15 cellular contexts compared by ENCODE assay signal in genomic region chr22:40403651-40404050, GRCh38. TPM values are rescaled to one million over a fixed set of nuclear protein-coding genes. Genes with fewer than 3 reads are reported as not detected.
DNase-seq lines count a peak whose midpoint lies in the region; ATAC-seq and TF ChIP-seq lines count a peak whose summit lies in the region.
"Had no signal": no experiment of that assay in that cellular context is flagged by ENCODE, and none has a peak within 500 bp of the region (broad histone marks: within the 10 kb centered on the region; RNA-seq: fewer than 3 reads in every experiment).

No MANE protein-coding gene starts in this region.

- CTCF ChIA-PET in Caco-2 (lab: Charles Lee), result interaction anchor here (1.0 kb wide), 1 partner anchor 279 kb away, joined by 4 read pairs; no protein-coding TSS in a partner anchor

- no peak overlapping the region for H2AFZ ChIP-seq in mesenchymal stem cell (ENCODE audit: low read depth, low read length)

- no peak for DNase-seq in CD4-positive, CD25-positive, alpha-beta regulatory T cell
- no peak for DNase-seq in Caco-2
- no peak for DNase-seq in activated naive CD8-positive, alpha-beta T cell treated with anti-CD3 and anti-CD28 coated beads, Interleukin-2, amount 50 U/mL, for 24 hours
- DNase-seq in natural killer cell, result no peak
- no peak for DNase-seq in mesenchymal stem cell
- DNase-seq in DMS53 (lab: John Stamatoyannopoulos, UW), result no peak
- DNase-seq in T-helper 1 cell, result no peak
- DNase-seq: activated CD4-positive, alpha-beta T cell treated with anti-CD3 and anti-CD28 coated beads for 48 hours; BE2C; NCI-H2029; SHP77; stimulated activated CD4-positive, alpha-beta T cell treated with anti-CD3 and anti-CD28 coated beads, Interleukin-4, amount 100 ng/mL, for 4 hours; T1000 had no signal

- no peaks in the 10 kb centered on the region for H3K27me3 ChIP-seq in CD4-positive, CD25-positive, alpha-beta regulatory T cell (ENCODE audit: control insufficient read depth, insufficient read depth, low read length)
- H3K27me3 ChIP-seq in Caco-2 (replicated peaks; ENCODE audit: control insufficient read depth, insufficient read depth, low read length) (no peaks in the 10 kb centered on the region), mesenchymal stem cell (ENCODE audit: control insufficient read depth in 1 of 2, insufficient read depth in 1 of 2, low read length in 2 of 2) (no peaks in the 10 kb centered on the region)
- H3K27me3 ChIP-seq: BE2C, tibial nerve had no signal

- no peaks in the 10 kb centered on the region for H3K9me3 ChIP-seq in CD4-positive, CD25-positive, alpha-beta regulatory T cell (ENCODE audit: control insufficient read depth in 2 of 2, low read length in 2 of 2)
- H3K9me3 ChIP-seq in Caco-2 (no peaks in the 10 kb centered on the region), mesenchymal stem cell (ENCODE audit: control insufficient read depth, low read length) (no peaks in the 10 kb centered on the region)
- H3K9me3 ChIP-seq: BE2C, tibial nerve had no signal

- H3K18ac ChIP-seq in mesenchymal stem cell (ENCODE audit: low read depth in 1 of 2, low read length in 2 of 2), result no peak overlapping the region

- peaks cover 18% of the 10 kb centered on the region for H3K36me3 Mint-ChIP-seq in CD4-positive, CD25-positive, alpha-beta regulatory T cell
- peaks cover 57% of the 10 kb centered on the region for H3K36me3 Mint-ChIP-seq in Caco-2 (ENCODE audit: insufficient read depth, unreplicated experiment)
- H3K36me3 Mint-ChIP-seq in activated naive CD8-positive, alpha-beta T cell treated with anti-CD3 and anti-CD28 coated beads, Interleukin-2, amount 50 U/mL, for 24 hours (ENCODE audit: low read depth), result peaks cover 20% of the 10 kb centered on the region
- peaks cover 8% of the 10 kb centered on the region for H3K36me3 Mint-ChIP-seq in natural killer cell

- no peak overlapping the region for H3K14ac ChIP-seq in mesenchymal stem cell (ENCODE audit: low read length in 2 of 2)

- H3K27ac ChIP-seq in CD4-positive, CD25-positive, alpha-beta regulatory T cell (ENCODE audit: insufficient read depth, low read length, poor library complexity, severe bottlenecking), result no peak overlapping the region
- H3K27ac ChIP-seq in mesenchymal stem cell (ENCODE audit: low read length, poor library complexity, severe bottlenecking), result no peak overlapping the region
- H3K27ac ChIP-seq: tibial nerve had no signal

- H3K4me1 Mint-ChIP-seq in CD4-positive, CD25-positive, alpha-beta regulatory T cell, result peaks cover 23 to 51% (median 40%) of the 10 kb centered on the region in 4 donors
- H3K4me1 Mint-ChIP-seq in Caco-2 (ENCODE audit: low read depth, unreplicated experiment) (no peaks in the 10 kb centered on the region), natural killer cell (peaks cover 51 to 54% of the 10 kb centered on the region in 2 donors)
- H3K4me1 Mint-ChIP-seq in activated naive CD8-positive, alpha-beta T cell treated with anti-CD3 and anti-CD28 coated beads, Interleukin-2, amount 50 U/mL, for 24 hours, result peaks cover 53% of the 10 kb centered on the region

- peak overlapping the region; percentile 85 to 92 (median 89) for H3K27ac Mint-ChIP-seq in CD4-positive, CD25-positive, alpha-beta regulatory T cell
- H3K27ac Mint-ChIP-seq in Caco-2 (ENCODE audit: unreplicated experiment) (peak overlapping the region; percentile 42), natural killer cell (peak overlapping the region in 1 of 2 donors; percentile 60)
- H3K27ac Mint-ChIP-seq in activated naive CD8-positive, alpha-beta T cell treated with anti-CD3 and anti-CD28 coated beads, Interleukin-2, amount 50 U/mL, for 24 hours, result peak overlapping the region; percentile 17

- H3K23ac ChIP-seq in mesenchymal stem cell (ENCODE audit: low read length in 2 of 2), result no peak overlapping the region

- no peak overlapping the region for H2BK120ac ChIP-seq in mesenchymal stem cell (ENCODE audit: low read depth, low read length)

- H4K91ac ChIP-seq in mesenchymal stem cell (ENCODE audit: low read length), result no peak overlapping the region

- H3K79me1 ChIP-seq in mesenchymal stem cell (replicated peaks; ENCODE audit: low read length, poor library complexity, severe bottlenecking), result peaks cover 28% of the 10 kb centered on the region

- 95% methylated on average over 7 of the region's 7 CpGs for WGBS in mesenchymal stem cell

- peaks cover 44% of the 10 kb centered on the region for H3K4me1 ChIP-seq in CD4-positive, CD25-positive, alpha-beta regulatory T cell (ENCODE audit: control insufficient read depth, insufficient read depth, low read length, poor library complexity, severe bottlenecking)
- H3K4me1 ChIP-seq in Caco-2 (no peaks in the 10 kb centered on the region), mesenchymal stem cell (ENCODE audit: control insufficient read depth, insufficient read depth, low read depth, low read length) (no peaks in the 10 kb centered on the region)
- H3K4me1 ChIP-seq: BE2C had no signal

- peaks cover 0 to 2% (median 0%) of the 10 kb centered on the region in 7 donors for H3K9me3 Mint-ChIP-seq in CD4-positive, CD25-positive, alpha-beta regulatory T cell
- no peaks in the 10 kb centered on the region for H3K9me3 Mint-ChIP-seq in Caco-2 (ENCODE audit: unreplicated experiment)
- H3K9me3 Mint-ChIP-seq in activated naive CD8-positive, alpha-beta T cell treated with anti-CD3 and anti-CD28 coated beads, Interleukin-2, amount 50 U/mL, for 24 hours, result no peaks in the 10 kb centered on the region
- H3K9me3 Mint-ChIP-seq in natural killer cell, result no peaks in the 10 kb centered on the region

- H3K4me3 ChIP-seq in CD4-positive, CD25-positive, alpha-beta regulatory T cell (ENCODE audit: low read depth, low read length), result no peak overlapping the region
- H3K4me3 ChIP-seq in Caco-2 (ENCODE audit: low read depth, low read length), result no peak overlapping the region
- no peak overlapping the region for H3K4me3 ChIP-seq in mesenchymal stem cell (ENCODE audit: insufficient read depth in 1 of 2, low read depth in 1 of 2, low read length in 2 of 2)
- H3K4me3 ChIP-seq: tibial nerve had no signal

- no peak overlapping the region for H2BK12ac ChIP-seq in mesenchymal stem cell (ENCODE audit: low read length in 2 of 2)

- H2AK5ac ChIP-seq in mesenchymal stem cell (ENCODE audit: low read length, severe bottlenecking), result no peak overlapping the region

- BruUV-seq in Caco-2 (replicated peaks; lab: Mats Ljungman, UMichigan), result no TSS peak

- no peak overlapping the region for H4K8ac ChIP-seq in mesenchymal stem cell (ENCODE audit: low read length)

- ATAC-seq in CD4-positive, CD25-positive, alpha-beta regulatory T cell (ENCODE audit: low read depth in 2 of 2), result no peak
- ATAC-seq in activated naive CD8-positive, alpha-beta T cell treated with anti-CD3 and anti-CD28 coated beads, Interleukin-2, amount 50 U/mL, for 24 hours, result no peak
- ATAC-seq in natural killer cell, result no peak
- ATAC-seq: HepG2 had no signal

- intact Hi-C loops in Caco-2 (cut with micrococcal nuclease; ENCODE audit: unreplicated experiment) (no loop called here), natural killer cell (cut with micrococcal nuclease) (no loop called here)

- no peak overlapping the region for H2BK15ac ChIP-seq in mesenchymal stem cell (ENCODE audit: low read depth, poor library complexity, severe bottlenecking)

- no peak overlapping the region for H3K4me2 ChIP-seq in mesenchymal stem cell (ENCODE audit: low read length, poor library complexity, severe bottlenecking)

- POLR2A ChIA-PET in Caco-2 (lab: Charles Lee), result no interaction called here

- no peak overlapping the region for H2BK5ac ChIP-seq in mesenchymal stem cell (ENCODE audit: low read depth, low read length, poor library complexity, severe bottlenecking)

- H3K4me3 Mint-ChIP-seq in CD4-positive, CD25-positive, alpha-beta regulatory T cell, result peak overlapping the region in 3 of 4 donors; percentile 18 to 73 (median 26)
- no peak overlapping the region for H3K4me3 Mint-ChIP-seq in Caco-2 (ENCODE audit: unreplicated experiment)
- no peak overlapping the region for H3K4me3 Mint-ChIP-seq in activated naive CD8-positive, alpha-beta T cell treated with anti-CD3 and anti-CD28 coated beads, Interleukin-2, amount 50 U/mL, for 24 hours
- H3K4me3 Mint-ChIP-seq in natural killer cell, result peak overlapping the region; percentile 36

- no peaks in the 10 kb centered on the region for H3K27me3 Mint-ChIP-seq in CD4-positive, CD25-positive, alpha-beta regulatory T cell
- H3K27me3 Mint-ChIP-seq in Caco-2 (ENCODE audit: insufficient read depth, unreplicated experiment) (no peaks in the 10 kb centered on the region), natural killer cell (ENCODE audit: low read depth in 2 of 2) (no peaks in the 10 kb centered on the region)
- no peaks in the 10 kb centered on the region for H3K27me3 Mint-ChIP-seq in activated naive CD8-positive, alpha-beta T cell treated with anti-CD3 and anti-CD28 coated beads, Interleukin-2, amount 50 U/mL, for 24 hours

- H3K9ac ChIP-seq in mesenchymal stem cell (ENCODE audit: low read length), result no peak overlapping the region

- H3K36me3 ChIP-seq in CD4-positive, CD25-positive, alpha-beta regulatory T cell (ENCODE audit: control insufficient read depth, insufficient read depth, low read length), result peaks cover 45% of the 10 kb centered on the region
- H3K36me3 ChIP-seq in Caco-2 (ENCODE audit: control insufficient read depth, insufficient read depth, low read length) (no peaks in the 10 kb centered on the region), mesenchymal stem cell (ENCODE audit: control insufficient read depth in 1 of 2, insufficient read depth in 2 of 2, low read depth in 1 of 2, low read length in 2 of 2) (peaks cover 66 to 80% of the 10 kb centered on the region in 2 experiments)

- TF ChIP-seq CTCF in Caco-2 (IDR thresholded peaks at IDR 0.05; ENCODE audit: insufficient read depth in 1 of 2, low read depth in 1 of 2, low read length in 1 of 2, severe bottlenecking in 1 of 2, unreplicated experiment in 1 of 2) (no peak), natural killer cell (IDR thresholded peaks at IDR 0.05) (no peak)

- H3K4ac ChIP-seq in mesenchymal stem cell (ENCODE audit: low read depth in 1 of 2, low read length in 2 of 2), result no peak overlapping the region

RNA-seq across cellular contexts. Expression of gene SGSM3, which starts 33.3 kb away (rescaled TPM):
- total RNA-seq in CD4-positive, CD25-positive, alpha-beta regulatory T cell, result 83.3 TPM
- 10 to 100 TPM; 26.8 to 35.6 (median 31.1) TPM for polyA plus RNA-seq in CD4-positive, CD25-positive, alpha-beta regulatory T cell
- total RNA-seq in Caco-2 (2022) (51.4 and 56.5 TPM in 2 replicates), natural killer cell (10 to 100 TPM; 74.4 to 93.2 (median 76.3) TPM)
- 38.5 TPM for polyA plus RNA-seq in mesenchymal stem cell (2013, experiment 1 of 2)
- polyA plus RNA-seq in mesenchymal stem cell (2013, experiment 2 of 2), result 36.6 TPM

RNA-seq across cellular contexts. Expression of gene ADSL, which starts 57.4 kb away (rescaled TPM):
- total RNA-seq in CD4-positive, CD25-positive, alpha-beta regulatory T cell, result 66.5 TPM
- 100 to 1,000 TPM; 122 to 134 (median 130) TPM for polyA plus RNA-seq in CD4-positive, CD25-positive, alpha-beta regulatory T cell
- total RNA-seq in Caco-2 (2022) (120 and 123 TPM in 2 replicates), natural killer cell (10 to 100 TPM; 31.3 to 49.8 (median 41.2) TPM)
- polyA plus RNA-seq in mesenchymal stem cell (2013, experiment 1 of 2), result 69.3 TPM
- polyA plus RNA-seq in mesenchymal stem cell (2013, experiment 2 of 2), result 69.1 TPM

Comparison
In these comparisons a context has a peak if more than half of its experiments do, and no peak if none do; other contexts are left out.
1. H3K4me3 Mint-ChIP-seq: peak in CD4-positive, CD25-positive, alpha-beta regulatory T cell (3 of 4) and natural killer cell (single experiment); none in Caco-2 (single experiment) and activated naive CD8-positive, alpha-beta T cell treated with anti-CD3 and anti-CD28 coated beads, Interleukin-2, amount 50 U/mL, for 24 hours (single experiment).